ENCODE assay signal across 24 cellular contexts in genomic region chr6:151026021-151026663, GRCh38.
"Had no signal": no experiment of that assay in that cellular context is flagged by ENCODE, and none has a peak within 500 bp of the region (broad histone marks: within the 10 kb centered on the region; RNA-seq: fewer than 3 reads in every experiment).

No MANE protein-coding gene starts in this region.

- H3K27ac ChIP-seq: brain microvascular endothelial cell, esophagus muscularis mucosa, gastroesophageal sphincter, ovary had no signal

- ATAC-seq: activated CD8-positive, alpha-beta T cell treated with anti-CD3 and anti-CD28 coated beads for 36 hours; activated naive CD8-positive, alpha-beta T cell treated with anti-CD3 and anti-CD28 coated beads, Interleukin-2, amount 50 U/mL, for 24 hours; gastroesophageal sphincter; heart left ventricle; left ventricle myocardium superior; mucosa of descending colon; naive thymus-derived CD4-positive, alpha-beta T cell; stimulated activated naive CD8-positive, alpha-beta T cell treated with anti-CD3 and anti-CD28 coated beads, Interleukin-15, Interleukin-2, amounts not matched to agents 100 U/mL and 50 U/mL, for 24 hours had no signal

- H3K36me3 ChIP-seq: esophagus muscularis mucosa, gastroesophageal sphincter, heart left ventricle, ovary had no signal

- H3K27me3 ChIP-seq: brain microvascular endothelial cell, esophagus muscularis mucosa, gastroesophageal sphincter, heart left ventricle, ovary had no signal

- H3K4me3 ChIP-seq: esophagus muscularis mucosa, gastroesophageal sphincter, heart left ventricle, mucosa of descending colon, ovary had no signal

- DNase-seq: activated CD4-positive, alpha-beta T cell treated with anti-CD3 and anti-CD28 coated beads, Interleukin-2, amount 10 ng/mL, durations not matched to agents 24 days and 14 days; activated CD4-positive, CD25-positive, alpha-beta regulatory T cell; activated CD8-positive, alpha-beta memory T cell treated with anti-CD3 and anti-CD28 coated beads, Interleukin-2, amount 50 U/mL, for 4 hours; activated CD8-positive, alpha-beta T cell treated with anti-CD3 and anti-CD28 coated beads for 36 hours; activated effector memory CD4-positive, alpha-beta T cell treated with Interleukin-2 at 50 U/mL for 16 hours; activated naive CD4-positive, alpha-beta T cell treated with anti-CD3 and anti-CD28 coated beads, Interleukin-2, amount 10 ng/mL, durations not matched to agents 7 days and 5 days; activated naive CD8-positive, alpha-beta T cell treated with anti-CD3 and anti-CD28 coated beads, Interleukin-2, amount 50 U/mL, for 24 hours; activated T-cell treated with anti-CD3 and anti-CD28 coated beads, Interleukin-2, amount 50 U/mL, for 48 hours; anterior cingulate cortex; brain microvascular endothelial cell; cortex of kidney; effector CD4-positive, alpha-beta T cell; heart left ventricle; kidney glomerular epithelial cell; left ventricle myocardium superior; mucosa of descending colon; naive thymus-derived CD4-positive, alpha-beta T cell; ovary; retina; stimulated activated CD4-positive, alpha-beta T cell treated with anti-CD3 and anti-CD28 coated beads, Interleukin-2, amount 100 ng/mL, for 24 hours; stimulated activated naive CD8-positive, alpha-beta T cell treated with anti-CD3 and anti-CD28 coated beads, Interleukin-15, Interleukin-2, amounts not matched to agents 100 U/mL and 50 U/mL, for 24 hours; substantia nigra had no signal

- H3K9me3 ChIP-seq: esophagus muscularis mucosa, gastroesophageal sphincter, heart left ventricle, mucosa of descending colon, ovary had no signal
